In genomic region chr1:111600295-111600694, GRCh38 we compare ENCODE assay signal across 13 cellular contexts. TPM values are rescaled to one million over a fixed set of nuclear protein-coding genes. Genes with fewer than 3 reads are reported as not detected.
DNase-seq lines count a peak whose midpoint lies in the region; ATAC-seq and TF ChIP-seq lines count a peak whose summit lies in the region.
"Had no signal": no experiment of that assay in that cellular context is flagged by ENCODE, and none has a peak within 500 bp of the region (broad histone marks: within the 10 kb centered on the region; RNA-seq: fewer than 3 reads in every experiment).

No MANE protein-coding gene starts in this region.

- H3K27ac ChIP-seq in DOHH2 (ENCODE audit: low read depth, low read length), result no peak overlapping the region
- H3K27ac ChIP-seq: neutrophil had no signal

- H3F3A ChIP-seq in DOHH2 (ENCODE audit: control insufficient read depth, insufficient read depth), result no peaks in the 10 kb centered on the region; the same call in 1 of the 2 replicates

- in situ Hi-C loops in ACHN (cut with HindIII; ENCODE audit: low pct_ligation_motif_present, low pct_unique_long_range_greater_than_20kb, low sequenced_read_pairs), result no loop called here

- no peak for TF ChIP-seq CTCF in DOHH2 (IDR thresholded peaks at IDR 0.05; ENCODE audit: low read depth, low read length, poor library complexity, severe bottlenecking)

- H3K36me3 ChIP-seq in DOHH2 (ENCODE audit: control insufficient read depth, low read length), result no peaks in the 10 kb centered on the region
- H3K36me3 ChIP-seq: esophagus squamous epithelium, MG63, neutrophil had no signal

- H3K9me3 ChIP-seq in DOHH2 (ENCODE audit: control insufficient read depth, insufficient read depth, low read length), result no peaks in the 10 kb centered on the region
- H3K9me3 ChIP-seq: esophagus squamous epithelium, MG63, neutrophil, SK-N-SH had no signal

- peaks cover 95% of the 10 kb centered on the region for H3K4me1 ChIP-seq in DOHH2 (ENCODE audit: control insufficient read depth, low read length)

- ATAC-seq in GM19438 (IDR thresholded peaks at IDR 0.05; ENCODE audit: low read depth, unreplicated experiment), result peak; percentile 12
- peak; percentile 1 for ATAC-seq in HG03460 (IDR thresholded peaks at IDR 0.05; ENCODE audit: unreplicated experiment)
- no peak for ATAC-seq in GM19351 (IDR thresholded peaks at IDR 0.05; ENCODE audit: unreplicated experiment)

- H3K4me1 Mint-ChIP-seq in immature natural killer cell, result peaks cover 82 to 97% of the 10 kb centered on the region in 2 donors

- H3K9me2 ChIP-seq in DOHH2 (replicated peaks; ENCODE audit: control insufficient read depth, low read length), result no peaks in the 10 kb centered on the region
- H3K9me2 ChIP-seq: SK-N-SH had no signal

- no peaks in the 10 kb centered on the region for H3K79me2 ChIP-seq in DOHH2 (ENCODE audit: control insufficient read depth, low read length)

- H3K36me3 Mint-ChIP-seq in immature natural killer cell, result peaks cover 0 to 3% (median 0%) of the 10 kb centered on the region in 3 donors

- peak overlapping the region; percentile 63; the same call in 1 of the 2 replicates for H3K4me2 ChIP-seq in DOHH2 (ENCODE audit: low read length)
- H3K4me2 ChIP-seq: SK-N-SH had no signal

- H3K4me3 Mint-ChIP-seq in immature natural killer cell, result peak overlapping the region in 1 of 5 donors; percentile 15

- peak overlapping the region in 5 of 6 donors; percentile 46 to 95 (median 86) for H3K27ac Mint-ChIP-seq in immature natural killer cell

- DNase-seq in immature natural killer cell, result no peak
- no peak for DNase-seq in epidermal melanocyte (ENCODE audit: insufficient read length, low spot score)
- DNase-seq in ACHN, result no peak
- no peak for DNase-seq in NCI-H2196 treated with DMSO at 0.1 percent for 48 hours (lab: John Stamatoyannopoulos, UW; ENCODE audit: unreplicated experiment)
- DNase-seq: esophagus squamous epithelium, MG63, NCI-H774, SK-N-SH had no signal

- H4K20me1 ChIP-seq in DOHH2 (ENCODE audit: control insufficient read depth, insufficient read depth, low read depth, low read length), result no peaks in the 10 kb centered on the region

- H3K4me3 ChIP-seq in DOHH2 (ENCODE audit: low read length), result no peak overlapping the region
- H3K4me3 ChIP-seq: esophagus squamous epithelium, MG63 had no signal

- H3K27me3 Mint-ChIP-seq in immature natural killer cell (ENCODE audit: low read depth in 3 of 3), result peaks cover 0 to 4% (median 0%) of the 10 kb centered on the region in 3 donors

- H3K27me3 ChIP-seq in DOHH2 (ENCODE audit: control insufficient read depth, low read length), result no peaks in the 10 kb centered on the region
- H3K27me3 ChIP-seq: esophagus squamous epithelium, MG63, neutrophil had no signal

- no peaks in the 10 kb centered on the region for H3K9me3 Mint-ChIP-seq in immature natural killer cell

RNA-seq across cellular contexts. Expression of gene RAP1A, which starts 19.3 kb away (rescaled TPM):
- polyA plus RNA-seq in immature natural killer cell, result 10 to 100 TPM; 45.6 to 67.3 (median 61.1) TPM
